Comparison of ENCODE assay signal across 1 cellular context in genomic region chr20:55103188-55103587, GRCh38.
A peak's percentile ranks its signal among the peaks of the same experiment; 100 is the strongest.
TF ChIP-seq lines count a peak whose summit lies in the region.

No MANE protein-coding gene starts in this region.

TF ChIP-seq in K562, 482 proteins besides CTCF, POLR2A, EP300 and RAD21 (continued from another document and continues in another):
- TF ChIP-seq, protein P1, sequence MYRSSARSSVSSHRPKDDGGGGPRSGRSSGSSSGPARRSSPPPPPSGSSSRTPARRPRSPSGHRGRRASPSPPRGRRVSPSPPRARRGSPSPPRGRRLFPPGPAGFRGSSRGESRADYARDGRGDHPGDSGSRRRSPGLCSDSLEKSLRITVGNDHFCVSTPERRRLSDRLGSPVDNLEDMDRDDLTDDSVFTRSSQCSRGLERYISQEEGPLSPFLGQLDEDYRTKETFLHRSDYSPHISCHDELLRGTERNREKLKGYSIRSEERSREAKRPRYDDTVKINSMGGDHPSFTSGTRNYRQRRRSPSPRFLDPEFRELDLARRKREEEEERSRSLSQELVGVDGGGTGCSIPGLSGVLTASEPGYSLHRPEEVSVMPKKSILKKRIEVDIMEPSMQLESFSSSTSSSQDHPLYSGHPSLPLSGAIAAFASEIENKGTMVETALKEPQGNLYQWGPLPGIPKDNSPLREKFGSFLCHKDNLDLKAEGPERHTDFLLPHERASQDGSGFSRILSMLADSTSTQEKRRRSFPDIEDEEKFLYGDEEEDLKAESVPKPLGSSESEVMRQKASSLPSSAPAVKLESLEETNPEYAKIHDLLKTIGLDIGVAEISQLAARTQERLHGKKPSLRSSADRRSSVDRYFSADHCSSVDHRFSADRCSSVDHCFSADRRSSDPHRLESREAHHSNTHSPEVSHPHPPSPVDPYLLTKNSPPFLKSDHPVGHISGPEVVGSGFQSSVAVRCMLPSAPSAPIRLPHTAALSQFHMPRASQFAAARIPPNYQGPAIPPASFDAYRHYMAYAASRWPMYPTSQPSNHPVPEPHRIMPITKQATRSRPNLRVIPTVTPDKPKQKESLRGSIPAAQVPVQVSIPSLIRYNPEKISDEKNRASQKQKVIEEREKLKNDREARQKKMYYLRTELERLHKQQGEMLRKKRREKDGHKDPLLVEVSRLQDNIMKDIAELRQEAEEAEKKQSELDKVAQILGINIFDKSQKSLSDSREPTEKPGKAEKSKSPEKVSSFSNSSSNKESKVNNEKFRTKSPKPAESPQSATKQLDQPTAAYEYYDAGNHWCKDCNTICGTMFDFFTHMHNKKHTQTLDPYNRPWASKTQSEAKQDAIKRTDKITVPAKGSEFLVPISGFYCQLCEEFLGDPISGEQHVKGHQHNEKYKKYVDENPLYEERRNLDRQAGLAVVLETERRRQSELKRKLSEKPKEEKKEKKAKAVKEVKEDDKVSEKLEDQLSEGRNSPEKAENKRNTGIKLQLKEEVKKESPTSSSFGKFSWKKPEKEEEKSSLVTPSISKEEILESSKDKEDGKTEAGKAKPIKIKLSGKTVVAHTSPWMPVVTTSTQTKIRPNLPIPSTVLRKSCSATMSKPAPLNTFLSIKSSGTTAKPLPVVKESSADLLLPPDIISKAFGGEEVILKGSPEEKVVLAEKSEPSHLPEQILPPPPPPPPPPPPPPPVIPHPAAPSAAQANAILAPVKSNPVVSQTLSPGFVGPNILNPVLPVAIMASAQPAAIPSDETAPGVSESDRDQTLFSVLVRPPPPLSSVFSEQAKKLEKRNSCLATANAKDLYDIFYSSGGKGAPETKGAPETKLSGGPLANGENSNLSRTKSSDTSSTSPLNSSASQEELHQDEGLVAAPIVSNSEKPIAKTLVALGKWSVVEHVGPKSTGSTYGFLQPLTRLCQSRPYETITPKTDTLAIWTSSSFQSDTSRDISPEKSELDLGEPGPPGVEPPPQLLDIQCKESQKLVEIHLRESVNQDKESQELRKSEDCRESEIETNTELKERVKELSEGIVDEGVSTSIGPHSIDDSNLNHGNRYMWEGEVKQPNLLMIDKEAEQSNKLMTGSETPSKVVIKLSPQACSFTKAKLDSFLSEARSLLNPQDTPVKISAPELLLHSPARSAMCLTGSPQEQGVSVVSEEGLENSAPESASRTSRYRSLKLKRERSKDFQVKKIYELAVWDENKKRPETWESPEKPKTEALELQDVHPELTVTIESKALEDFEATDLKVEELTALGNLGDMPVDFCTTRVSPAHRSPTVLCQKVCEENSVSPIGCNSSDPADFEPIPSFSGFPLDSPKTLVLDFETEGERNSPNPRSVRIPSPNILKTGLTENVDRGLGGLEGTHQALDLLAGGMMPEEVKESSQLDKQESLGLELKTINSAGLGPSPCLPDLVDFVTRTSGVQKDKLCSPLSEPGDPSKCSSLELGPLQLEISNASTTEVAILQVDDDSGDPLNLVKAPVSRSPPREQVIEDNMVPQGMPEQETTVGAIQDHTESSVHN (IDR thresholded peaks at IDR 0.05; ENCODE audit: borderline replicate concordance in 1 of 2, low read depth in 1 of 2): no peak
- TF ChIP-seq EZH2 (IDR thresholded peaks at IDR 0.05; ENCODE audit: borderline replicate concordance, low read depth, low read length) (no peak), ERF (CRISPR knock-in tag; IDR thresholded peaks at IDR 0.05) (no peak), SMAD2 (IDR thresholded peaks at IDR 0.05; ENCODE audit: low read depth, low read length) (no peak), ZNF79 (CRISPR knock-in tag; IDR thresholded peaks at IDR 0.05; ENCODE audit: low read depth) (peak; percentile 73; the same call in 1 of the 2 replicates), SRSF7 (optimal IDR thresholded peaks at IDR 0.05; ENCODE audit: low read depth, low read length) (no peak), EHMT2 (IDR thresholded peaks at IDR 0.05) (no peak), NR2C1 (IDR thresholded peaks at IDR 0.05) (no peak), NR2C1 (tag; IDR thresholded peaks at IDR 0.05) (0 out of 2 replicates have a peak, but pooled peaks have one; percentile 41), HMGN3 (IDR thresholded peaks at IDR 0.05; ENCODE audit: borderline replicate concordance, extremely low read depth, insufficient read length, low read depth, low read length) (peak; percentile 20), ZNF12 (CRISPR knock-in tag; IDR thresholded peaks at IDR 0.05) (no peak), HDAC6 (IDR thresholded peaks at IDR 0.05; ENCODE audit: low read depth, low read length) (no peak), SMC3 (conservative IDR thresholded peaks at IDR 0.05; ENCODE audit: insufficient read depth, low read depth, low read length) (no peak), MTA3 (IDR thresholded peaks at IDR 0.05; ENCODE audit: borderline replicate concordance) (peak; percentile 63; the same call in 1 of the 2 replicates), SNRNP70 (optimal IDR thresholded peaks at IDR 0.05; ENCODE audit: low read depth, low read length) (no peak), WHSC1 (IDR thresholded peaks at IDR 0.05; ENCODE audit: low read length) (no peak), KLF10 (CRISPR knock-in tag; IDR thresholded peaks at IDR 0.05) (no peak), ZNF583 (CRISPR knock-in tag; IDR thresholded peaks at IDR 0.05) (peak; percentile 94), DMBX1 (CRISPR knock-in tag; IDR thresholded peaks at IDR 0.05; ENCODE audit: borderline replicate concordance) (peak; percentile 95), EGR1 (conservative IDR thresholded peaks at IDR 0.05) (peak; percentile 33; the same call in 1 of the 2 replicates), POU5F1 (IDR thresholded peaks at IDR 0.05; ENCODE audit: borderline replicate concordance, low read depth, low read length, partially characterized antibody) (no peak), MEF2A (IDR thresholded peaks at IDR 0.05; ENCODE audit: control insufficient read depth, low read depth, low read length) (no peak), ZNF41 (CRISPR knock-in tag; conservative IDR thresholded peaks at IDR 0.05) (peak; percentile 87), PML (IDR thresholded peaks at IDR 0.05; ENCODE audit: low read length) (peak; percentile 70; the same call in 1 of the 2 replicates), HLTF (IDR thresholded peaks at IDR 0.05) (no peak), RAD51 (IDR thresholded peaks at IDR 0.05; ENCODE audit: borderline replicate concordance, low read depth) (no peak)
- TF ChIP-seq, protein P2, sequence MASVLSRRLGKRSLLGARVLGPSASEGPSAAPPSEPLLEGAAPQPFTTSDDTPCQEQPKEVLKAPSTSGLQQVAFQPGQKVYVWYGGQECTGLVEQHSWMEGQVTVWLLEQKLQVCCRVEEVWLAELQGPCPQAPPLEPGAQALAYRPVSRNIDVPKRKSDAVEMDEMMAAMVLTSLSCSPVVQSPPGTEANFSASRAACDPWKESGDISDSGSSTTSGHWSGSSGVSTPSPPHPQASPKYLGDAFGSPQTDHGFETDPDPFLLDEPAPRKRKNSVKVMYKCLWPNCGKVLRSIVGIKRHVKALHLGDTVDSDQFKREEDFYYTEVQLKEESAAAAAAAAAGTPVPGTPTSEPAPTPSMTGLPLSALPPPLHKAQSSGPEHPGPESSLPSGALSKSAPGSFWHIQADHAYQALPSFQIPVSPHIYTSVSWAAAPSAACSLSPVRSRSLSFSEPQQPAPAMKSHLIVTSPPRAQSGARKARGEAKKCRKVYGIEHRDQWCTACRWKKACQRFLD (CRISPR knock-in tag; IDR thresholded peaks at IDR 0.05): no peak
- TF ChIP-seq, protein P3, sequence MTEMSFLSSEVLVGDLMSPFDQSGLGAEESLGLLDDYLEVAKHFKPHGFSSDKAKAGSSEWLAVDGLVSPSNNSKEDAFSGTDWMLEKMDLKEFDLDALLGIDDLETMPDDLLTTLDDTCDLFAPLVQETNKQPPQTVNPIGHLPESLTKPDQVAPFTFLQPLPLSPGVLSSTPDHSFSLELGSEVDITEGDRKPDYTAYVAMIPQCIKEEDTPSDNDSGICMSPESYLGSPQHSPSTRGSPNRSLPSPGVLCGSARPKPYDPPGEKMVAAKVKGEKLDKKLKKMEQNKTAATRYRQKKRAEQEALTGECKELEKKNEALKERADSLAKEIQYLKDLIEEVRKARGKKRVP (CRISPR knock-in tag; IDR thresholded peaks at IDR 0.05): peak; percentile 56; the same call in 1 of the 2 replicates
- TF ChIP-seq, protein P4, sequence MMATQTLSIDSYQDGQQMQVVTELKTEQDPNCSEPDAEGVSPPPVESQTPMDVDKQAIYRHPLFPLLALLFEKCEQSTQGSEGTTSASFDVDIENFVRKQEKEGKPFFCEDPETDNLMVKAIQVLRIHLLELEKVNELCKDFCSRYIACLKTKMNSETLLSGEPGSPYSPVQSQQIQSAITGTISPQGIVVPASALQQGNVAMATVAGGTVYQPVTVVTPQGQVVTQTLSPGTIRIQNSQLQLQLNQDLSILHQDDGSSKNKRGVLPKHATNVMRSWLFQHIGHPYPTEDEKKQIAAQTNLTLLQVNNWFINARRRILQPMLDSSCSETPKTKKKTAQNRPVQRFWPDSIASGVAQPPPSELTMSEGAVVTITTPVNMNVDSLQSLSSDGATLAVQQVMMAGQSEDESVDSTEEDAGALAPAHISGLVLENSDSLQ (IDR thresholded peaks at IDR 0.05): no peak
- TF ChIP-seq, protein P5, sequence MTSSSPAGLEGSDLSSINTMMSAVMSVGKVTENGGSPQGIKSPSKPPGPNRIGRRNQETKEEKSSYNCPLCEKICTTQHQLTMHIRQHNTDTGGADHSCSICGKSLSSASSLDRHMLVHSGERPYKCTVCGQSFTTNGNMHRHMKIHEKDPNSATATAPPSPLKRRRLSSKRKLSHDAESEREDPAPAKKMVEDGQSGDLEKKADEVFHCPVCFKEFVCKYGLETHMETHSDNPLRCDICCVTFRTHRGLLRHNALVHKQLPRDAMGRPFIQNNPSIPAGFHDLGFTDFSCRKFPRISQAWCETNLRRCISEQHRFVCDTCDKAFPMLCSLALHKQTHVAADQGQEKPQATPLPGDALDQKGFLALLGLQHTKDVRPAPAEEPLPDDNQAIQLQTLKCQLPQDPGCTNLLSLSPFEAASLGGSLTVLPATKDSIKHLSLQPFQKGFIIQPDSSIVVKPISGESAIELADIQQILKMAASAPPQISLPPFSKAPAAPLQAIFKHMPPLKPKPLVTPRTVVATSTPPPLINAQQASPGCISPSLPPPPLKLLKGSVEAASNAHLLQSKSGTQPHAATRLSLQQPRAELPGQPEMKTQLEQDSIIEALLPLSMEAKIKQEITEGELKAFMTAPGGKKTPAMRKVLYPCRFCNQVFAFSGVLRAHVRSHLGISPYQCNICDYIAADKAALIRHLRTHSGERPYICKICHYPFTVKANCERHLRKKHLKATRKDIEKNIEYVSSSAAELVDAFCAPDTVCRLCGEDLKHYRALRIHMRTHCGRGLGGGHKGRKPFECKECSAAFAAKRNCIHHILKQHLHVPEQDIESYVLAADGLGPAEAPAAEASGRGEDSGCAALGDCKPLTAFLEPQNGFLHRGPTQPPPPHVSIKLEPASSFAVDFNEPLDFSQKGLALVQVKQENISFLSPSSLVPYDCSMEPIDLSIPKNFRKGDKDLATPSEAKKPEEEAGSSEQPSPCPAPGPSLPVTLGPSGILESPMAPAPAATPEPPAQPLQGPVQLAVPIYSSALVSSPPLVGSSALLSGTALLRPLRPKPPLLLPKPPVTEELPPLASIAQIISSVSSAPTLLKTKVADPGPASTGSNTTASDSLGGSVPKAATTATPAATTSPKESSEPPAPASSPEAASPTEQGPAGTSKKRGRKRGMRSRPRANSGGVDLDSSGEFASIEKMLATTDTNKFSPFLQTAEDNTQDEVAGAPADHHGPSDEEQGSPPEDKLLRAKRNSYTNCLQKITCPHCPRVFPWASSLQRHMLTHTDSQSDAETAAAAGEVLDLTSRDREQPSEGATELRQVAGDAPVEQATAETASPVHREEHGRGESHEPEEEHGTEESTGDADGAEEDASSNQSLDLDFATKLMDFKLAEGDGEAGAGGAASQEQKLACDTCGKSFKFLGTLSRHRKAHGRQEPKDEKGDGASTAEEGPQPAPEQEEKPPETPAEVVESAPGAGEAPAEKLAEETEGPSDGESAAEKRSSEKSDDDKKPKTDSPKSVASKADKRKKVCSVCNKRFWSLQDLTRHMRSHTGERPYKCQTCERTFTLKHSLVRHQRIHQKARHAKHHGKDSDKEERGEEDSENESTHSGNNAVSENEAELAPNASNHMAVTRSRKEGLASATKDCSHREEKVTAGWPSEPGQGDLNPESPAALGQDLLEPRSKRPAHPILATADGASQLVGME (CRISPR knock-in tag; IDR thresholded peaks at IDR 0.05): no peak
- TF ChIP-seq, protein P6, sequence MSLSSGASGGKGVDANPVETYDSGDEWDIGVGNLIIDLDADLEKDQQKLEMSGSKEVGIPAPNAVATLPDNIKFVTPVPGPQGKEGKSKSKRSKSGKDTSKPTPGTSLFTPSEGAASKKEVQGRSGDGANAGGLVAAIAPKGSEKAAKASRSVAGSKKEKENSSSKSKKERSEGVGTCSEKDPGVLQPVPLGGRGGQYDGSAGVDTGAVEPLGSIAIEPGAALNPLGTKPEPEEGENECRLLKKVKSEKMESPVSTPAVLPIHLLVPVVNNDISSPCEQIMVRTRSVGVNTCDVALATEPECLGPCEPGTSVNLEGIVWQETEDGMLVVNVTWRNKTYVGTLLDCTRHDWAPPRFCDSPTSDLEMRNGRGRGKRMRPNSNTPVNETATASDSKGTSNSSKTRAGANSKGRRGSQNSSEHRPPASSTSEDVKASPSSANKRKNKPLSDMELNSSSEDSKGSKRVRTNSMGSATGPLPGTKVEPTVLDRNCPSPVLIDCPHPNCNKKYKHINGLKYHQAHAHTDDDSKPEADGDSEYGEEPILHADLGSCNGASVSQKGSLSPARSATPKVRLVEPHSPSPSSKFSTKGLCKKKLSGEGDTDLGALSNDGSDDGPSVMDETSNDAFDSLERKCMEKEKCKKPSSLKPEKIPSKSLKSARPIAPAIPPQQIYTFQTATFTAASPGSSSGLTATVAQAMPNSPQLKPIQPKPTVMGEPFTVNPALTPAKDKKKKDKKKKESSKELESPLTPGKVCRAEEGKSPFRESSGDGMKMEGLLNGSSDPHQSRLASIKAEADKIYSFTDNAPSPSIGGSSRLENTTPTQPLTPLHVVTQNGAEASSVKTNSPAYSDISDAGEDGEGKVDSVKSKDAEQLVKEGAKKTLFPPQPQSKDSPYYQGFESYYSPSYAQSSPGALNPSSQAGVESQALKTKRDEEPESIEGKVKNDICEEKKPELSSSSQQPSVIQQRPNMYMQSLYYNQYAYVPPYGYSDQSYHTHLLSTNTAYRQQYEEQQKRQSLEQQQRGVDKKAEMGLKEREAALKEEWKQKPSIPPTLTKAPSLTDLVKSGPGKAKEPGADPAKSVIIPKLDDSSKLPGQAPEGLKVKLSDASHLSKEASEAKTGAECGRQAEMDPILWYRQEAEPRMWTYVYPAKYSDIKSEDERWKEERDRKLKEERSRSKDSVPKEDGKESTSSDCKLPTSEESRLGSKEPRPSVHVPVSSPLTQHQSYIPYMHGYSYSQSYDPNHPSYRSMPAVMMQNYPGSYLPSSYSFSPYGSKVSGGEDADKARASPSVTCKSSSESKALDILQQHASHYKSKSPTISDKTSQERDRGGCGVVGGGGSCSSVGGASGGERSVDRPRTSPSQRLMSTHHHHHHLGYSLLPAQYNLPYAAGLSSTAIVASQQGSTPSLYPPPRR (CRISPR knock-in tag; IDR thresholded peaks at IDR 0.05; ENCODE audit: borderline replicate concordance): no peak
- TF ChIP-seq, protein P7, sequence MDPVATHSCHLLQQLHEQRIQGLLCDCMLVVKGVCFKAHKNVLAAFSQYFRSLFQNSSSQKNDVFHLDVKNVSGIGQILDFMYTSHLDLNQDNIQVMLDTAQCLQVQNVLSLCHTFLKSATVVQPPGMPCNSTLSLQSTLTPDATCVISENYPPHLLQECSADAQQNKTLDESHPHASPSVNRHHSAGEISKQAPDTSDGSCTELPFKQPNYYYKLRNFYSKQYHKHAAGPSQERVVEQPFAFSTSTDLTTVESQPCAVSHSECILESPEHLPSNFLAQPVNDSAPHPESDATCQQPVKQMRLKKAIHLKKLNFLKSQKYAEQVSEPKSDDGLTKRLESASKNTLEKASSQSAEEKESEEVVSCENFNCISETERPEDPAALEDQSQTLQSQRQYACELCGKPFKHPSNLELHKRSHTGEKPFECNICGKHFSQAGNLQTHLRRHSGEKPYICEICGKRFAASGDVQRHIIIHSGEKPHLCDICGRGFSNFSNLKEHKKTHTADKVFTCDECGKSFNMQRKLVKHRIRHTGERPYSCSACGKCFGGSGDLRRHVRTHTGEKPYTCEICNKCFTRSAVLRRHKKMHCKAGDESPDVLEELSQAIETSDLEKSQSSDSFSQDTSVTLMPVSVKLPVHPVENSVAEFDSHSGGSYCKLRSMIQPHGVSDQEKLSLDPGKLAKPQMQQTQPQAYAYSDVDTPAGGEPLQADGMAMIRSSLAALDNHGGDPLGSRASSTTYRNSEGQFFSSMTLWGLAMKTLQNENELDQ (CRISPR knock-in tag; IDR thresholded peaks at IDR 0.05; ENCODE audit: borderline replicate concordance): no peak
